In the genomic region with DNA sequence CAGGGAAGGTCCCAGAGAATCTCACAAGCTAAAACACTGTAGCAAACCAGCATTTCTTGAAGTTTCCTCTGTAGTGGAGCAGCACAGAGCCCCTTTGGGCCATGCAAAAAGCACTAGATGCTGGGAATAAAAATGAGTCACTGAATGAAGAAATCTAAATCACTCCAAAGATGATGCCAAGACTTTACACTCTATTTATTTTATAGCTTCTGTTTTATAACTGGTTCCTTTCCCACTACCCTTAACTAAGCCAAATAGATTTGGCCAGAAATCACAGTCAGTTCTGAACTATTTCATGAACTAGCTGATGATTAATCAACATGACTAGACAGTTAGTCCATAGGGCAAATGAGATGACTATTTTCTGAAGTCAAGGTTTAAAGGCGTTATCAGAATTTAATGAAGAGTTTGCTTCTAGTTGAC, we compare ENCODE assay signal across 12 cellular contexts.
DNase-seq lines count a peak whose midpoint lies in the region; ATAC-seq, FAIRE-seq and TF ChIP-seq lines count a peak whose summit lies in the region.
"Had no signal": no experiment of that assay in that cellular context is flagged by ENCODE, and none has a peak within 500 bp of the region (broad histone marks: within the 10 kb centered on the region; RNA-seq: fewer than 3 reads in every experiment).

No MANE protein-coding gene starts in this region.

- peak; percentile 89 for FAIRE-seq in small intestine (lab: Jason Lieb, UNC)

- H3K36me3 Mint-ChIP-seq in HFFc6 (ENCODE audit: low read depth), result peaks cover 13% of the 10 kb centered on the region; the same call in 1 of the 2 replicates

- DNase-seq in HFFc6, result peak; percentile 94
- peak in 1 of 4 donors; percentile 15 for DNase-seq in body of pancreas
- peak; percentile 95 for DNase-seq in iris pigment epithelial cell (ENCODE audit: low read depth)
- DNase-seq in small intestine, result peak; percentile 88
- DNase-seq in DMS 273 treated with DMSO at 0.1 percent for 48 hours (lab: John Stamatoyannopoulos, UW), result no peak
- no peak for DNase-seq in 8988T
- no peak for DNase-seq in stimulated activated CD4-positive, alpha-beta T cell treated with anti-CD3 and anti-CD28 coated beads, Interleukin-2, amount 100 ng/mL, for 24 hours
- DNase-seq: activated effector memory CD4-positive, alpha-beta T cell treated with anti-CD3 and anti-CD28 coated beads, Interleukin-2, amount 50 U/mL, for 16 hours; NCI-H146; T-helper 17 cell had no signal

- no peaks in the 10 kb centered on the region for H3K9me3 ChIP-seq in body of pancreas
- H3K9me3 ChIP-seq in small intestine (ENCODE audit: control insufficient read depth, low read depth), result no peaks in the 10 kb centered on the region

- H3K4me1 ChIP-seq in body of pancreas, result peaks cover 11% of the 10 kb centered on the region
- H3K4me1 ChIP-seq in small intestine (ENCODE audit: control insufficient read depth in 2 of 2, insufficient read depth in 1 of 2, low read depth in 1 of 2, low read length in 1 of 2), result peaks cover 6 to 11% of the 10 kb centered on the region in 2 donors

- ATAC-seq in body of pancreas, result peak; percentile 72
- no peak for ATAC-seq in GM19023 (IDR thresholded peaks at IDR 0.05; ENCODE audit: unreplicated experiment)
- ATAC-seq: T-helper 17 cell had no signal

- no peaks in the 10 kb centered on the region for H3K9me3 Mint-ChIP-seq in HFFc6

- WGBS in body of pancreas, 2 donors, result 64 to 67% methylated on average over 1 of the region's 1 CpG
- 9 to 56% (median 36%) methylated on average over 1 of the region's 1 CpG for WGBS in small intestine, 3 donors

- H3K4me3 Mint-ChIP-seq in HFFc6, result no peak overlapping the region; the same call in 1 of the 2 replicates
- H3K4me3 Mint-ChIP-seq: T-helper 17 cell had no signal

- H3K27ac ChIP-seq in body of pancreas, result peak overlapping the region; percentile 19 to 67 (median 44)
- H3K27ac ChIP-seq in small intestine (ENCODE audit: low read depth in 1 of 2, low read length in 1 of 2), result peak overlapping the region; percentile 28 to 72

- TF ChIP-seq POLR2A in body of pancreas (IDR thresholded peaks at IDR 0.05), result no peak

- H3K27ac Mint-ChIP-seq in HFFc6, result peak overlapping the region; percentile 77
- H3K27ac Mint-ChIP-seq: T-helper 17 cell had no signal

- TF ChIP-seq CTCF in HFFc6 (IDR thresholded peaks at IDR 0.05), result no peak
- TF ChIP-seq CTCF in body of pancreas (IDR thresholded peaks at IDR 0.05), result no peak

- H3K4me1 Mint-ChIP-seq in HFFc6 (ENCODE audit: low read depth), result peaks cover 46% of the 10 kb centered on the region
- H3K4me1 Mint-ChIP-seq: T-helper 17 cell had no signal

- intact Hi-C loops in body of pancreas (cut with DNase I), result no loop called here

- no peak overlapping the region for H3K4me3 ChIP-seq in body of pancreas
- no peak overlapping the region for H3K4me3 ChIP-seq in small intestine (ENCODE audit: low read depth in 1 of 2, low read length in 2 of 2)
- H3K4me3 ChIP-seq: skin epidermis had no signal

- H3K36me3 ChIP-seq in body of pancreas (replicated peaks in 1 of 2; ENCODE audit: insufficient read depth in 1 of 2, low read depth in 2 of 2) (no peaks in the 10 kb centered on the region), small intestine (ENCODE audit: control insufficient read depth in 2 of 2, insufficient read depth in 2 of 2, low read length in 2 of 2) (no peaks in the 10 kb centered on the region)

- H3K27me3 ChIP-seq in body of pancreas (no peaks in the 10 kb centered on the region), small intestine (ENCODE audit: control insufficient read depth in 2 of 2, insufficient read depth in 2 of 2, low read length in 2 of 2) (no peaks in the 10 kb centered on the region)

- no peaks in the 10 kb centered on the region; the same call in 1 of the 2 replicates for H3K27me3 Mint-ChIP-seq in HFFc6 (ENCODE audit: insufficient read depth)
- H3K27me3 Mint-ChIP-seq: T-helper 17 cell had no signal

Comparison
In these comparisons a context has a peak if more than half of its experiments do, and no peak if none do; other contexts are left out.
1. DNase-seq: peak in HFFc6 (single experiment), iris pigment epithelial cell (single experiment) and small intestine (single experiment); none in DMS 273 treated with DMSO at 0.1 percent for 48 hours (single experiment), 8988T (single experiment) and stimulated activated CD4-positive, alpha-beta T cell treated with anti-CD3 and anti-CD28 coated beads, Interleukin-2, amount 100 ng/mL, for 24 hours (0 of 2).